14 cellular contexts compared by ENCODE assay signal in genomic region chrX:136203438-136203837, GRCh38. TPM values are rescaled to one million over a fixed set of nuclear protein-coding genes. Genes with fewer than 3 reads are reported as not detected.
DNase-seq lines count a peak whose midpoint lies in the region; ATAC-seq and TF ChIP-seq lines count a peak whose summit lies in the region.
"Had no signal": no experiment of that assay in that cellular context is flagged by ENCODE, and none has a peak within 500 bp of the region (broad histone marks: within the 10 kb centered on the region; RNA-seq: fewer than 3 reads in every experiment).

No MANE protein-coding gene starts in this region.

- no peaks in the 10 kb centered on the region for H3K9me3 ChIP-seq in mucosa of rectum (ENCODE audit: control insufficient read depth in 2 of 2, low read length in 2 of 2)
- H3K9me3 ChIP-seq in transverse colon: no peaks in the 10 kb centered on the region

- intact Hi-C loops in activated T-helper 2 cell treated with anti-CD3 and anti-CD28 coated beads, Interferon-gamma antibody, Interleukin-2, Interleukin-4, amounts not matched to agents 10 μg/mL and 5 μg/mL and 100 μg/mL, durations not matched to agents 14 hours and 24 hours and 36 hours (cut with micrococcal nuclease): loop anchor here (10.0 kb wide), 1 partner anchor 179 kb away; no protein-coding TSS in a partner anchor
- intact Hi-C loops in transverse colon (cut with DNase I; ENCODE audit: low total_unique reads): loop anchor here (5.0 kb wide), 1 partner anchor 171 kb away; no protein-coding TSS in a partner anchor

- H3K27me3 ChIP-seq in mucosa of rectum (ENCODE audit: control insufficient read depth in 2 of 2, insufficient read depth in 2 of 2, low read length in 2 of 2): peaks cover 0 to 2% of the 10 kb centered on the region in 2 donors
- no peaks in the 10 kb centered on the region for H3K27me3 ChIP-seq in transverse colon

- H3K9me3 Mint-ChIP-seq in activated naive CD8-positive, alpha-beta T cell (ENCODE audit: low read depth): no peaks in the 10 kb centered on the region
- H3K9me3 Mint-ChIP-seq in activated naive CD8-positive, alpha-beta T cell treated with anti-CD3 and anti-CD28 coated beads for 36 hours: no peaks in the 10 kb centered on the region
- H3K9me3 Mint-ChIP-seq in activated T-helper 2 cell treated with anti-CD3 and anti-CD28 coated beads, Interferon-gamma antibody, Interleukin-2, Interleukin-4, amounts not matched to agents 10 μg/mL and 5 μg/mL and 100 μg/mL, durations not matched to agents 14 hours and 24 hours and 36 hours: no peaks in the 10 kb centered on the region
- no peaks in the 10 kb centered on the region for H3K9me3 Mint-ChIP-seq in WTC11

- H3K27ac Mint-ChIP-seq in activated naive CD8-positive, alpha-beta T cell: peak overlapping the region; percentile 54
- H3K27ac Mint-ChIP-seq in activated naive CD8-positive, alpha-beta T cell treated with anti-CD3 and anti-CD28 coated beads for 36 hours: no peak overlapping the region
- H3K27ac Mint-ChIP-seq in activated T-helper 2 cell treated with anti-CD3 and anti-CD28 coated beads, Interferon-gamma antibody, Interleukin-2, Interleukin-4, amounts not matched to agents 10 μg/mL and 5 μg/mL and 100 μg/mL, durations not matched to agents 14 hours and 24 hours and 36 hours: peak overlapping the region; percentile 42
- H3K27ac Mint-ChIP-seq in WTC11: no peak overlapping the region

- H3K4me3 Mint-ChIP-seq in activated naive CD8-positive, alpha-beta T cell: no peak overlapping the region
- H3K4me3 Mint-ChIP-seq in activated naive CD8-positive, alpha-beta T cell treated with anti-CD3 and anti-CD28 coated beads for 36 hours: no peak overlapping the region
- no peak overlapping the region for H3K4me3 Mint-ChIP-seq in activated T-helper 2 cell treated with anti-CD3 and anti-CD28 coated beads, Interferon-gamma antibody, Interleukin-2, Interleukin-4, amounts not matched to agents 10 μg/mL and 5 μg/mL and 100 μg/mL, durations not matched to agents 14 hours and 24 hours and 36 hours (ENCODE audit: low read depth)
- no peak overlapping the region for H3K4me3 Mint-ChIP-seq in WTC11
- H3K4me3 Mint-ChIP-seq: neural crest cell had no signal

- no peaks in the 10 kb centered on the region for H3K27me3 Mint-ChIP-seq in activated naive CD8-positive, alpha-beta T cell
- no peaks in the 10 kb centered on the region for H3K27me3 Mint-ChIP-seq in activated naive CD8-positive, alpha-beta T cell treated with anti-CD3 and anti-CD28 coated beads for 36 hours
- no peaks in the 10 kb centered on the region for H3K27me3 Mint-ChIP-seq in activated T-helper 2 cell treated with anti-CD3 and anti-CD28 coated beads, Interferon-gamma antibody, Interleukin-2, Interleukin-4, amounts not matched to agents 10 μg/mL and 5 μg/mL and 100 μg/mL, durations not matched to agents 14 hours and 24 hours and 36 hours (ENCODE audit: low read depth)
- H3K27me3 Mint-ChIP-seq in WTC11 (ENCODE audit: low read depth): no peaks in the 10 kb centered on the region

- TF ChIP-seq EP300 in transverse colon (IDR thresholded peaks at IDR 0.05; ENCODE audit: low read depth): no peak

- ATAC-seq in GM21576 (IDR thresholded peaks at IDR 0.05; ENCODE audit: unreplicated experiment) (no peak), WTC11 (no peak)

- no peak for DNase-seq in activated naive CD8-positive, alpha-beta T cell treated with anti-CD3 and anti-CD28 coated beads for 36 hours
- no peak for DNase-seq in activated T-helper 2 cell treated with anti-CD3 and anti-CD28 coated beads, Interferon-gamma antibody, Interleukin-2, Interleukin-4, amounts not matched to agents 10 μg/mL and 5 μg/mL and 100 μg/mL, durations not matched to agents 14 hours and 24 hours and 36 hours (ENCODE audit: low spot score)
- DNase-seq in transverse colon (no peak), 8988T (no peak), WTC11 (ENCODE audit: low spot score) (no peak)
- DNase-seq: activated CD4-positive, alpha-beta T cell treated with anti-CD3 and anti-CD28 coated beads for 48 hours; activated gamma-delta T cell; DMS 273 treated with DMSO at 0.1 percent for 48 hours; NCI-H2171 had no signal

- TF ChIP-seq CTCF in transverse colon (IDR thresholded peaks at IDR 0.05) (no peak), WTC11 (IDR thresholded peaks at IDR 0.05) (no peak)

- H3K36me3 ChIP-seq in mucosa of rectum (ENCODE audit: control insufficient read depth in 2 of 2, insufficient read depth in 2 of 2, low read length in 2 of 2) (no peaks in the 10 kb centered on the region), transverse colon (peaks cover 0 to 5% (median 0%) of the 10 kb centered on the region in 4 donors)

- H3K27ac ChIP-seq in mucosa of rectum (ENCODE audit: low read depth in 2 of 2, low read length in 2 of 2) (peak overlapping the region; percentile 17 to 38), transverse colon (peak overlapping the region; percentile 77 to 82 (median 80))

- no peak for TF ChIP-seq POLR2A in transverse colon (IDR thresholded peaks at IDR 0.05)

- POLR2A ChIA-PET in WTC11 (lab: Charles Lee): no interaction called here

- peaks cover 27% of the 10 kb centered on the region for H3K4me1 Mint-ChIP-seq in activated naive CD8-positive, alpha-beta T cell (ENCODE audit: low read depth)
- H3K4me1 Mint-ChIP-seq in activated naive CD8-positive, alpha-beta T cell treated with anti-CD3 and anti-CD28 coated beads for 36 hours: peaks cover 17% of the 10 kb centered on the region
- H3K4me1 Mint-ChIP-seq in activated T-helper 2 cell treated with anti-CD3 and anti-CD28 coated beads, Interferon-gamma antibody, Interleukin-2, Interleukin-4, amounts not matched to agents 10 μg/mL and 5 μg/mL and 100 μg/mL, durations not matched to agents 14 hours and 24 hours and 36 hours (ENCODE audit: low read depth): peaks cover 29% of the 10 kb centered on the region
- peaks cover 30% of the 10 kb centered on the region for H3K4me1 Mint-ChIP-seq in WTC11

- no peak overlapping the region for H3K9ac ChIP-seq in mucosa of rectum (ENCODE audit: low read depth in 1 of 2, low read length in 2 of 2)

- no peak overlapping the region for H3K4me3 ChIP-seq in mucosa of rectum (ENCODE audit: low read length in 2 of 2)
- H3K4me3 ChIP-seq in transverse colon: no peak overlapping the region
- H3K4me3 ChIP-seq: smooth muscle cell had no signal

- peaks cover 0 to 17% of the 10 kb centered on the region in 2 donors for H3K4me1 ChIP-seq in mucosa of rectum (ENCODE audit: control insufficient read depth in 2 of 2, insufficient read depth in 2 of 2, low read length in 2 of 2)
- H3K4me1 ChIP-seq in transverse colon: peaks cover 11 to 44% (median 12%) of the 10 kb centered on the region in 4 donors

- H3K36me3 Mint-ChIP-seq in activated naive CD8-positive, alpha-beta T cell: no peaks in the 10 kb centered on the region
- H3K36me3 Mint-ChIP-seq in activated naive CD8-positive, alpha-beta T cell treated with anti-CD3 and anti-CD28 coated beads for 36 hours: no peaks in the 10 kb centered on the region
- no peaks in the 10 kb centered on the region for H3K36me3 Mint-ChIP-seq in activated T-helper 2 cell treated with anti-CD3 and anti-CD28 coated beads, Interferon-gamma antibody, Interleukin-2, Interleukin-4, amounts not matched to agents 10 μg/mL and 5 μg/mL and 100 μg/mL, durations not matched to agents 14 hours and 24 hours and 36 hours (ENCODE audit: low read depth)
- H3K36me3 Mint-ChIP-seq in WTC11: no peaks in the 10 kb centered on the region

- CTCF ChIA-PET in WTC11 (lab: Charles Lee): interaction anchor here (1.2 kb wide), 1 partner anchor 175 kb away, joined by 3 read pairs; no protein-coding TSS in a partner anchor

- in situ Hi-C loops in transverse colon (cut with MboI; ENCODE audit: low pct_ligation_motif_present in 1 of 4, low pct_unique_long_range_greater_than_20kb in 1 of 4, low sequenced_read_pairs in 3 of 4): loop anchor here in 1 of 4 donors (25.0 kb wide), 1 partner anchor 166 kb away; no protein-coding TSS in a partner anchor

TF ChIP-seq in WTC11, 78 proteins besides CTCF, POLR2A, EP300 and RAD21 (continues in another document):
- TF ChIP-seq, protein P1, sequence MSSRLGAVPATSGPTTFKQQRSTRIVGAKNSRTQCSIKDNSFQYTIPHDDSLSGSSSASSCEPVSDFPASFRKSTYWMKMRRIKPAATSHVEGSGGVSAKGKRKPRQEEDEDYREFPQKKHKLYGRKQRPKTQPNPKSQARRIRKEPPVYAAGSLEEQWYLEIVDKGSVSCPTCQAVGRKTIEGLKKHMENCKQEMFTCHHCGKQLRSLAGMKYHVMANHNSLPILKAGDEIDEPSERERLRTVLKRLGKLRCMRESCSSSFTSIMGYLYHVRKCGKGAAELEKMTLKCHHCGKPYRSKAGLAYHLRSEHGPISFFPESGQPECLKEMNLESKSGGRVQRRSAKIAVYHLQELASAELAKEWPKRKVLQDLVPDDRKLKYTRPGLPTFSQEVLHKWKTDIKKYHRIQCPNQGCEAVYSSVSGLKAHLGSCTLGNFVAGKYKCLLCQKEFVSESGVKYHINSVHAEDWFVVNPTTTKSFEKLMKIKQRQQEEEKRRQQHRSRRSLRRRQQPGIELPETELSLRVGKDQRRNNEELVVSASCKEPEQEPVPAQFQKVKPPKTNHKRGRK (CRISPR knock-in tag; IDR thresholded peaks at IDR 0.05; ENCODE audit: borderline replicate concordance): no peak
- TF ChIP-seq, protein P2, sequence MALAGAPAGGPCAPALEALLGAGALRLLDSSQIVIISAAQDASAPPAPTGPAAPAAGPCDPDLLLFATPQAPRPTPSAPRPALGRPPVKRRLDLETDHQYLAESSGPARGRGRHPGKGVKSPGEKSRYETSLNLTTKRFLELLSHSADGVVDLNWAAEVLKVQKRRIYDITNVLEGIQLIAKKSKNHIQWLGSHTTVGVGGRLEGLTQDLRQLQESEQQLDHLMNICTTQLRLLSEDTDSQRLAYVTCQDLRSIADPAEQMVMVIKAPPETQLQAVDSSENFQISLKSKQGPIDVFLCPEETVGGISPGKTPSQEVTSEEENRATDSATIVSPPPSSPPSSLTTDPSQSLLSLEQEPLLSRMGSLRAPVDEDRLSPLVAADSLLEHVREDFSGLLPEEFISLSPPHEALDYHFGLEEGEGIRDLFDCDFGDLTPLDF (CRISPR knock-in tag; IDR thresholded peaks at IDR 0.05): no peak
- TF ChIP-seq TEAD1 (CRISPR knock-in tag; IDR thresholded peaks at IDR 0.05): no peak
- no peak for TF ChIP-seq JUN (CRISPR knock-in tag; IDR thresholded peaks at IDR 0.05)
- no peak for TF ChIP-seq CREB1 (CRISPR knock-in tag; IDR thresholded peaks at IDR 0.05)

RNA-seq across cellular contexts. Expression of gene MAP7D3, which starts 47.8 kb away (rescaled TPM):
- total RNA-seq in activated naive CD8-positive, alpha-beta T cell treated with anti-CD3 and anti-CD28 coated beads for 36 hours: 10 to 100 TPM; 17.8 to 17.9 TPM
- 28.1 and 28.6 TPM in 2 replicates for total RNA-seq in activated T-helper 2 cell treated with anti-CD3 and anti-CD28 coated beads, Interferon-gamma antibody, Interleukin-2, Interleukin-4, amounts not matched to agents 10 μg/mL and 5 μg/mL and 100 μg/mL, durations not matched to agents 14 hours and 24 hours and 36 hours
- total RNA-seq in transverse colon: 10 to 100 TPM in 1 of 4 donors, 1 to 10 TPM in 3; 2.2 to 10.9 (median 5.2) TPM
- total RNA-seq in WTC11 (2021): 12.3 to 12.4 TPM (median 12.4 TPM) in 3 replicates

RNA-seq across cellular contexts. Expression of gene FHL1, which starts 56.1 kb away (rescaled TPM):
- 10 to 100 TPM; 12.0 to 15.5 TPM for total RNA-seq in activated naive CD8-positive, alpha-beta T cell treated with anti-CD3 and anti-CD28 coated beads for 36 hours
- total RNA-seq in activated T-helper 2 cell treated with anti-CD3 and anti-CD28 coated beads, Interferon-gamma antibody, Interleukin-2, Interleukin-4, amounts not matched to agents 10 μg/mL and 5 μg/mL and 100 μg/mL, durations not matched to agents 14 hours and 24 hours and 36 hours: 4.5 and 8.1 TPM in 2 replicates
- total RNA-seq in transverse colon (100 to 1,000 TPM; 139 to 617 (median 162) TPM), WTC11 (2021) (42.2 to 44.4 TPM (median 43.5 TPM) in 3 replicates)

Comparison
In these comparisons a context has a peak if more than half of its experiments do, and no peak if none do; other contexts are left out.
1. H3K27ac Mint-ChIP-seq: peak in activated naive CD8-positive, alpha-beta T cell (single experiment) and activated T-helper 2 cell treated with anti-CD3 and anti-CD28 coated beads, Interferon-gamma antibody, Interleukin-2, Interleukin-4, amounts not matched to agents 10 μg/mL and 5 μg/mL and 100 μg/mL, durations not matched to agents 14 hours and 24 hours and 36 hours (single experiment); none in activated naive CD8-positive, alpha-beta T cell treated with anti-CD3 and anti-CD28 coated beads for 36 hours (single experiment) and WTC11 (single experiment).